In the genomic region with DNA sequence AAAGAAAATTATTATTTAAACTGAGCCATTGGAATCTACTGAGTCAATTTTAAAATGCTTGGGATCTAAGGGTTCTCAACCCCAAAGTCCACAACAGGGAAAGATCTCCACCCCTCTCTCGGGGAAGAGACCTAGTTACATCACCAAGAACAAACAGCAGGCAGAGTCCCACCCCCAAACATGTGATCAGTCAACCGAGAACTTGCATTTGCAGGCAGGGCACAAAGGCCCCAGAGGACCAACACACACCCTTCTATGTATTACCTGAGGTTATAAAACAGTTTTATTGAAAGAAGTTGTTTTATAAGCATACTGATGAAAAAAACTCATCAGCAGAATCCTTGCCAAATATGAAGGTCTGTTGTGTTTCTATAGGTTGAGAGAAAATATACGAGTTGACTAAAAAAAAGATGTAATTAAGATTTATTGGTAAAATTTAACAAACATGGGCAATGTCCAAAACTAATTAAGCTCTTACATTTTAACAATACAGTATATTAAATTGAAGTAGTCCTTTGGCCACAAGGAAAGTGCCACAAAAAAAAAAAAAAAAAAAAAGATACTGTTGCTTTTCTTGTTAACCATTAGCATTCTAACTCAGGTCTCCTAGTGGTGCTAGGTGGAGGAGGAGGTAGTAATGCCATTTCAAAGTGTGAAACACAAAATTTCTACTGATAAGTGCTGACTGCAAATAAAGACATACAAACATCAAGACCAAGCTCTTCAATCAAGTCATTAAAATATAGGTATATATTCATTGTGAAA, we compare ENCODE assay signal across 1 cellular context.
TF ChIP-seq lines count a peak whose summit lies in the region.

No MANE protein-coding gene starts in this region.

TF ChIP-seq in HepG2, 621 proteins besides CTCF, POLR2A, EP300 and RAD21 (continued from another document and continues in another):
- TF ChIP-seq ZBTB40 (IDR thresholded peaks at IDR 0.05) (no peak), ZBTB40 (CRISPR knock-in tag; IDR thresholded peaks at IDR 0.05) (no peak; the same call in 1 of the 2 replicates), HIC2 (CRISPR knock-in tag; IDR thresholded peaks at IDR 0.05; ENCODE audit: low read depth) (no peak), HOXA5 (CRISPR knock-in tag; IDR thresholded peaks at IDR 0.05) (no peak), ZNF251 (CRISPR knock-in tag; IDR thresholded peaks at IDR 0.05) (no peak), DR1 (CRISPR knock-in tag; IDR thresholded peaks at IDR 0.05) (no peak), ZNF350 (CRISPR knock-in tag; IDR thresholded peaks at IDR 0.05; ENCODE audit: borderline replicate concordance, low read depth) (no peak), ZSCAN29 (CRISPR knock-in tag; conservative IDR thresholded peaks at IDR 0.05) (no peak), STAT5B (CRISPR knock-in tag; IDR thresholded peaks at IDR 0.05) (no peak), ASH2L (IDR thresholded peaks at IDR 0.05; ENCODE audit: insufficient read length, low read depth, low read length) (no peak), ZNF589 (CRISPR knock-in tag; conservative IDR thresholded peaks at IDR 0.05) (no peak), U2AF2 (IDR thresholded peaks at IDR 0.05; ENCODE audit: low read depth, low read length) (no peak), MIER3 (CRISPR knock-in tag; IDR thresholded peaks at IDR 0.05; ENCODE audit: borderline replicate concordance) (peak; percentile 54; the same call in 1 of the 2 replicates), ZEB1 (IDR thresholded peaks at IDR 0.05; ENCODE audit: insufficient replicate concordance, low read depth) (no peak), SP4 (CRISPR knock-in tag; IDR thresholded peaks at IDR 0.05) (no peak), ZNF550 (CRISPR knock-in tag; IDR thresholded peaks at IDR 0.05; ENCODE audit: borderline replicate concordance) (no peak), SP140L (CRISPR knock-in tag; IDR thresholded peaks at IDR 0.05; ENCODE audit: borderline replicate concordance) (no peak), MEF2D (CRISPR knock-in tag; IDR thresholded peaks at IDR 0.05) (no peak), FOXP1 (IDR thresholded peaks at IDR 0.05) (no peak), FOXP1 (CRISPR knock-in tag; IDR thresholded peaks at IDR 0.05) (peak; percentile 79), GTF3A (CRISPR knock-in tag; conservative IDR thresholded peaks at IDR 0.05) (no peak), RBAK (CRISPR knock-in tag; IDR thresholded peaks at IDR 0.05) (no peak), ZFYVE20 (CRISPR knock-in tag; IDR thresholded peaks at IDR 0.05; ENCODE audit: borderline replicate concordance, low read depth) (no peak), NFE2 (CRISPR knock-in tag; IDR thresholded peaks at IDR 0.05) (no peak), ZFP82 (CRISPR knock-in tag; IDR thresholded peaks at IDR 0.05; ENCODE audit: borderline replicate concordance) (0 out of 2 replicates have a peak, but pooled peaks have one; percentile 39), ZNF383 (CRISPR knock-in tag; IDR thresholded peaks at IDR 0.05; ENCODE audit: borderline replicate concordance) (no peak), ZNF33B (CRISPR knock-in tag; IDR thresholded peaks at IDR 0.05) (no peak), ZNF782 (CRISPR knock-in tag; IDR thresholded peaks at IDR 0.05; ENCODE audit: borderline replicate concordance) (no peak), GATAD1 (CRISPR knock-in tag; IDR thresholded peaks at IDR 0.05) (0 out of 2 replicates have a peak, but pooled peaks have one; percentile 29), ZNF101 (CRISPR knock-in tag; IDR thresholded peaks at IDR 0.05; ENCODE audit: borderline replicate concordance, low read depth) (no peak), MYC (CRISPR knock-in tag; IDR thresholded peaks at IDR 0.05; ENCODE audit: borderline replicate concordance) (no peak), ARID3A (IDR thresholded peaks at IDR 0.05; ENCODE audit: low read depth, low read length) (peak; percentile 52; the same call in 1 of the 2 replicates), TCF12 (IDR thresholded peaks at IDR 0.05) (no peak), TCF12 (CRISPR knock-in tag; IDR thresholded peaks at IDR 0.05) (no peak), HHEX (CRISPR knock-in tag; IDR thresholded peaks at IDR 0.05) (no peak), ZNF253 (CRISPR knock-in tag; IDR thresholded peaks at IDR 0.05; ENCODE audit: borderline replicate concordance) (no peak), ZBTB7A (CRISPR knock-in tag; IDR thresholded peaks at IDR 0.05) (no peak), HOXA9 (CRISPR knock-in tag; IDR thresholded peaks at IDR 0.05; ENCODE audit: borderline replicate concordance) (no peak), ARNTL (CRISPR knock-in tag; IDR thresholded peaks at IDR 0.05) (peak; percentile 82), ZNF354B (CRISPR knock-in tag; IDR thresholded peaks at IDR 0.05) (no peak), ZNF232 (CRISPR knock-in tag; IDR thresholded peaks at IDR 0.05; ENCODE audit: borderline replicate concordance) (no peak), KDM3A (CRISPR knock-in tag; IDR thresholded peaks at IDR 0.05; ENCODE audit: low read depth) (no peak)
- TF ChIP-seq, protein P1, sequence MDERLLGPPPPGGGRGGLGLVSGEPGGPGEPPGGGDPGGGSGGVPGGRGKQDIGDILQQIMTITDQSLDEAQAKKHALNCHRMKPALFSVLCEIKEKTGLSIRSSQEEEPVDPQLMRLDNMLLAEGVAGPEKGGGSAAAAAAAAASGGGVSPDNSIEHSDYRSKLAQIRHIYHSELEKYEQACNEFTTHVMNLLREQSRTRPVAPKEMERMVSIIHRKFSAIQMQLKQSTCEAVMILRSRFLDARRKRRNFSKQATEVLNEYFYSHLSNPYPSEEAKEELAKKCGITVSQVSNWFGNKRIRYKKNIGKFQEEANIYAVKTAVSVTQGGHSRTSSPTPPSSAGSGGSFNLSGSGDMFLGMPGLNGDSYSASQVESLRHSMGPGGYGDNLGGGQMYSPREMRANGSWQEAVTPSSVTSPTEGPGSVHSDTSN (CRISPR knock-in tag; IDR thresholded peaks at IDR 0.05): no peak
- TF ChIP-seq, protein P2, sequence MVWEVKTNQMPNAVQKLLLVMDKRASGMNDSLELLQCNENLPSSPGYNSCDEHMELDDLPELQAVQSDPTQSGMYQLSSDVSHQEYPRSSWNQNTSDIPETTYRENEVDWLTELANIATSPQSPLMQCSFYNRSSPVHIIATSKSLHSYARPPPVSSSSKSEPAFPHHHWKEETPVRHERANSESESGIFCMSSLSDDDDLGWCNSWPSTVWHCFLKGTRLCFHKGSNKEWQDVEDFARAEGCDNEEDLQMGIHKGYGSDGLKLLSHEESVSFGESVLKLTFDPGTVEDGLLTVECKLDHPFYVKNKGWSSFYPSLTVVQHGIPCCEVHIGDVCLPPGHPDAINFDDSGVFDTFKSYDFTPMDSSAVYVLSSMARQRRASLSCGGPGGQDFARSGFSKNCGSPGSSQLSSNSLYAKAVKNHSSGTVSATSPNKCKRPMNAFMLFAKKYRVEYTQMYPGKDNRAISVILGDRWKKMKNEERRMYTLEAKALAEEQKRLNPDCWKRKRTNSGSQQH (CRISPR knock-in tag; IDR thresholded peaks at IDR 0.05; ENCODE audit: low read depth): no peak
- TF ChIP-seq, protein P3, sequence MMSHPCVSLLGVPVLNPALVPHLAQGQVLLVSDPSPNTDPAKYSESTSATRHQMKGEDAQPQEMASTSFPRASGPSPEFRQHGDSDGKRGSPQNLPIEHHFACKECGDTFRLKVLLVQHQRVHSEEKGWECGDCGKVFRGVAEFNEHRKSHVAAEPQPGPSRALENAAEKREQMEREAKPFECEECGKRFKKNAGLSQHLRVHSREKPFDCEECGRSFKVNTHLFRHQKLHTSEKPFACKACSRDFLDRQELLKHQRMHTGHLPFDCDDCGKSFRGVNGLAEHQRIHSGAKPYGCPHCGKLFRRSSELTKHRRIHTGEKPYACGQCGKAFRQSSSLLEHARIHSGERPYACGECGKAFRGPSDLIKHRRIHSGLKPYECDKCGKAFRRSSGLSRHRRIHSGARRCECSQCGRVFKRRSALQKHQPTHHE (CRISPR knock-in tag; IDR thresholded peaks at IDR 0.05; ENCODE audit: borderline replicate concordance): no peak
- TF ChIP-seq, protein P4, sequence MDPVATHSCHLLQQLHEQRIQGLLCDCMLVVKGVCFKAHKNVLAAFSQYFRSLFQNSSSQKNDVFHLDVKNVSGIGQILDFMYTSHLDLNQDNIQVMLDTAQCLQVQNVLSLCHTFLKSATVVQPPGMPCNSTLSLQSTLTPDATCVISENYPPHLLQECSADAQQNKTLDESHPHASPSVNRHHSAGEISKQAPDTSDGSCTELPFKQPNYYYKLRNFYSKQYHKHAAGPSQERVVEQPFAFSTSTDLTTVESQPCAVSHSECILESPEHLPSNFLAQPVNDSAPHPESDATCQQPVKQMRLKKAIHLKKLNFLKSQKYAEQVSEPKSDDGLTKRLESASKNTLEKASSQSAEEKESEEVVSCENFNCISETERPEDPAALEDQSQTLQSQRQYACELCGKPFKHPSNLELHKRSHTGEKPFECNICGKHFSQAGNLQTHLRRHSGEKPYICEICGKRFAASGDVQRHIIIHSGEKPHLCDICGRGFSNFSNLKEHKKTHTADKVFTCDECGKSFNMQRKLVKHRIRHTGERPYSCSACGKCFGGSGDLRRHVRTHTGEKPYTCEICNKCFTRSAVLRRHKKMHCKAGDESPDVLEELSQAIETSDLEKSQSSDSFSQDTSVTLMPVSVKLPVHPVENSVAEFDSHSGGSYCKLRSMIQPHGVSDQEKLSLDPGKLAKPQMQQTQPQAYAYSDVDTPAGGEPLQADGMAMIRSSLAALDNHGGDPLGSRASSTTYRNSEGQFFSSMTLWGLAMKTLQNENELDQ (CRISPR knock-in tag; IDR thresholded peaks at IDR 0.05; ENCODE audit: borderline replicate concordance): no peak
